ENCODE assay signal across 8 cellular contexts in genomic region chr6:131950767-131951575, GRCh38.
DNase-seq lines count a peak whose midpoint lies in the region; ATAC-seq lines count a peak whose summit lies in the region.

A gene with protein sequence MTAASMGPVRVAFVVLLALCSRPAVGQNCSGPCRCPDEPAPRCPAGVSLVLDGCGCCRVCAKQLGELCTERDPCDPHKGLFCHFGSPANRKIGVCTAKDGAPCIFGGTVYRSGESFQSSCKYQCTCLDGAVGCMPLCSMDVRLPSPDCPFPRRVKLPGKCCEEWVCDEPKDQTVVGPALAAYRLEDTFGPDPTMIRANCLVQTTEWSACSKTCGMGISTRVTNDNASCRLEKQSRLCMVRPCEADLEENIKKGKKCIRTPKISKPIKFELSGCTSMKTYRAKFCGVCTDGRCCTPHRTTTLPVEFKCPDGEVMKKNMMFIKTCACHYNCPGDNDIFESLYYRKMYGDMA (minus strand): TSS chr6:131951372. CDS start chr6:131951172, 200 bp downstream.

- in situ Hi-C loops in T47D (cut with HindIII; ENCODE audit: low pct_unique_long_range_greater_than_20kb, low sequenced_read_pairs): no loop called here

- no peak for ATAC-seq in GM21529 (IDR thresholded peaks at IDR 0.05; ENCODE audit: unreplicated experiment)
- no peak for ATAC-seq in GM21423 (IDR thresholded peaks at IDR 0.05; ENCODE audit: unreplicated experiment)

- peak; percentile 57 for DNase-seq in activated CD8-positive, alpha-beta memory T cell treated with anti-CD3 and anti-CD28 coated beads, Interleukin-2, amount 50 U/mL, for 48 hours
- DNase-seq in activated CD8-positive, alpha-beta memory T cell treated with anti-CD3 and anti-CD28 coated beads for 24 hours: no peak
- peak; percentile 80 for DNase-seq in NCI-H146 (lab: John Stamatoyannopoulos, UW)
- DNase-seq in T47D (ENCODE audit: low read depth in 1 of 2, low spot score in 1 of 2): peak; percentile 35 to 62
- DNase-seq in iPS DF 19.7 (ENCODE audit: low read depth, low spot score): peak; percentile 99
- peak; percentile 34 for DNase-seq in putamen (ENCODE audit: low spot score)
